8 cellular contexts compared by ENCODE assay signal in the genomic region with DNA sequence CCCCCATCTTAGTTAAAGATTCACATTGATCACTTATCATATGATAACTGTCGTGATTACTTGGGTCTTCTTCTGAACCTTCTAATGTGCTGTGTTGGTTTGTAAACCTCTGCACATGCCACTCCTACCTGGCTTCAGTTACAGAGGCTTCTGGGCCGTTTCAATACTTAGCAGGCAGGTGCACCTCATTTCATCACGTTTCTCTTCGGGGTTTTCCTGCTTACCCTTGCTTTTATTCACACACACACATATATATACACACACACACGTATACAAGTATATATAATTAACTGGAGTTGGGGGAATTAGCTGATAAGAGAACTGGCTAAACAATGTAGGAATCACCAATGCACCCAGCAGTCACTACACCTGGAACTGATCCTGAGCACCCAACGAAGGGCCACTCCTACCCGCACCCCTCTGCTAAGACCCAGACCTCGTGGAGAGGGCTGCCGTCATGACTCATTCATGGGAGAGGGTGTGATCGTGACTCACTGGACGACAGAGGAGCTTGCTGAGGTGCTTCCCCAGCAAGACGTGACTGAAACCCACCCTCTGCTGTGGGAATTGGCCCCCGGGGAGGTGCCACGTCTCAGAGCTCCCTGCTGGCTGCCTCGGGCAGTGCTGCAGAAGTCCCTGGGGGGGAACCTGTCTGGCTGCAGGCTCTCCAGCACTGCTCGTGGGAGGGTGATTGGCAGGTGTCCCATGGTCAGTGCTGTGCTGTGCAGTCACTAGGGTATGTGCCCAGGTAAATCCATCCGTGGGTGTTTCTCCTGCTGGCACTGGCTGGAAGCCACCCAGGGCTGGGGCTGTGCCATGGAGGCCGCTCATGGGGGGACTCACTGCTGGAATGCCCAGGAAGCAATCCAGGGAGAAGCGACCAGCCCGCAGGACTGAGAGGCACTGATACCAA.
DNase-seq lines count a peak whose midpoint lies in the region; ATAC-seq and TF ChIP-seq lines count a peak whose summit lies in the region.

No MANE protein-coding gene starts in this region.

- peak; percentile 66 for ATAC-seq in GM18907 (IDR thresholded peaks at IDR 0.05; ENCODE audit: unreplicated experiment)
- no peak for ATAC-seq in GM21381 (IDR thresholded peaks at IDR 0.05; ENCODE audit: unreplicated experiment)

- no TSS peak for BruUV-seq in A673 (replicated peaks; lab: Mats Ljungman, UMichigan)

- TF ChIP-seq POLR2A in breast epithelium (IDR thresholded peaks at IDR 0.05) (no peak), prostate gland (IDR thresholded peaks at IDR 0.05) (no peak)

- H3K27ac ChIP-seq in A673 (ENCODE audit: low read depth, low read length, poor library complexity, severe bottlenecking) (no peak overlapping the region), breast epithelium (no peak overlapping the region), prostate gland (no peak overlapping the region)

- intact Hi-C loops in A673 (cut with micrococcal nuclease; ENCODE audit: unreplicated experiment), result no loop called here
- intact Hi-C loops in breast epithelium (cut with DNase I; ENCODE audit: low total_unique reads), result no loop called here
- intact Hi-C loops in prostate gland (cut with DNase I), result no loop called here

- no peak overlapping the region for H3K4me3 ChIP-seq in A673 (ENCODE audit: low read depth, low read length, poor library complexity, severe bottlenecking)
- peak overlapping the region in 2 of 3 donors; percentile 13 to 34 for H3K4me3 ChIP-seq in breast epithelium
- H3K4me3 ChIP-seq in skeletal muscle satellite cell (ENCODE audit: low read length), result no peak overlapping the region
- no peak overlapping the region for H3K4me3 ChIP-seq in prostate gland

- no peak overlapping the region for H3K9ac ChIP-seq in skeletal muscle satellite cell (ENCODE audit: low read depth, low read length)

- POLR2A ChIA-PET in A673 (lab: Charles Lee; ENCODE audit: low non-redundant PET), result interaction anchor here (0.6 kb wide), 1 partner anchor 334 kb away, joined by 5 read pairs; no protein-coding TSS in a partner anchor

- CTCF ChIA-PET in A673 (lab: Charles Lee), result interaction anchor here (0.5 kb wide), 1 partner anchor 381 kb away, joined by 3 read pairs; no protein-coding TSS in a partner anchor

- WGBS in prostate gland, result 54% methylated on average over 13 of the region's 20 CpGs

- peaks cover 5% of the 10 kb centered on the region for H3K9me3 ChIP-seq in A673 (ENCODE audit: low read depth, low read length, poor library complexity, severe bottlenecking)
- peaks cover 5 to 22% of the 10 kb centered on the region in 2 donors for H3K9me3 ChIP-seq in breast epithelium
- H3K9me3 ChIP-seq in skeletal muscle satellite cell (replicated peaks; ENCODE audit: low read length), result no peaks in the 10 kb centered on the region
- H3K9me3 ChIP-seq in prostate gland, result no peaks in the 10 kb centered on the region

- DNase-seq in A673 (ENCODE audit: low spot score) (peak; percentile 24), HPDE6-E6E7 (ENCODE audit: extremely low spot score) (peak; percentile 89), breast epithelium (ENCODE audit: low spot score in 2 of 2) (no peak), prostate gland (ENCODE audit: low spot score) (no peak), epidermal melanocyte (ENCODE audit: insufficient read length, low spot score) (no peak)

- H3K36me3 ChIP-seq in A673 (ENCODE audit: insufficient read depth, low read length, poor library complexity, severe bottlenecking), result no peaks in the 10 kb centered on the region
- no peaks in the 10 kb centered on the region for H3K36me3 ChIP-seq in breast epithelium
- no peaks in the 10 kb centered on the region for H3K36me3 ChIP-seq in skeletal muscle satellite cell (ENCODE audit: insufficient read depth, low read length)
- no peaks in the 10 kb centered on the region for H3K36me3 ChIP-seq in prostate gland

- H3K27me3 ChIP-seq in A673 (replicated peaks; ENCODE audit: insufficient read depth, low read depth, low read length, poor library complexity), result no peaks in the 10 kb centered on the region
- peaks cover 0 to 3% of the 10 kb centered on the region in 2 donors for H3K27me3 ChIP-seq in breast epithelium
- peaks cover 41% of the 10 kb centered on the region for H3K27me3 ChIP-seq in skeletal muscle satellite cell (ENCODE audit: control insufficient read depth, insufficient read depth, low read length)
- H3K27me3 ChIP-seq in prostate gland (replicated peaks; ENCODE audit: insufficient read depth), result no peaks in the 10 kb centered on the region

- H3K4me2 ChIP-seq in skeletal muscle satellite cell (ENCODE audit: low read length), result peak overlapping the region; percentile 28

- no peaks in the 10 kb centered on the region for H3K4me1 ChIP-seq in A673 (ENCODE audit: insufficient read depth, low read length, poor library complexity, severe bottlenecking)
- no peaks in the 10 kb centered on the region for H3K4me1 ChIP-seq in breast epithelium
- peaks cover 4% of the 10 kb centered on the region for H3K4me1 ChIP-seq in skeletal muscle satellite cell (ENCODE audit: control insufficient read depth, insufficient read depth, low read length)
- H3K4me1 ChIP-seq in prostate gland (replicated peaks), result no peaks in the 10 kb centered on the region

- TF ChIP-seq CTCF in A673 (conservative IDR thresholded peaks at IDR 0.05; ENCODE audit: low read depth, low read length), result no peak
- TF ChIP-seq CTCF in breast epithelium (IDR thresholded peaks at IDR 0.05), result no peak
- TF ChIP-seq CTCF in prostate gland (IDR thresholded peaks at IDR 0.05), result peak in 1 of 4 experiments; percentile 18

Comparison
In these comparisons a context has a peak if more than half of its experiments do, and no peak if none do; other contexts are left out.
1. DNase-seq: peak in A673 (single experiment) and HPDE6-E6E7 (single experiment); none in breast epithelium (0 of 2), prostate gland (single experiment) and epidermal melanocyte (single experiment).
2. H3K4me3 ChIP-seq: peak in breast epithelium (2 of 3); none in A673 (single experiment), skeletal muscle satellite cell (single experiment) and prostate gland (0 of 2).